In the genomic region with DNA sequence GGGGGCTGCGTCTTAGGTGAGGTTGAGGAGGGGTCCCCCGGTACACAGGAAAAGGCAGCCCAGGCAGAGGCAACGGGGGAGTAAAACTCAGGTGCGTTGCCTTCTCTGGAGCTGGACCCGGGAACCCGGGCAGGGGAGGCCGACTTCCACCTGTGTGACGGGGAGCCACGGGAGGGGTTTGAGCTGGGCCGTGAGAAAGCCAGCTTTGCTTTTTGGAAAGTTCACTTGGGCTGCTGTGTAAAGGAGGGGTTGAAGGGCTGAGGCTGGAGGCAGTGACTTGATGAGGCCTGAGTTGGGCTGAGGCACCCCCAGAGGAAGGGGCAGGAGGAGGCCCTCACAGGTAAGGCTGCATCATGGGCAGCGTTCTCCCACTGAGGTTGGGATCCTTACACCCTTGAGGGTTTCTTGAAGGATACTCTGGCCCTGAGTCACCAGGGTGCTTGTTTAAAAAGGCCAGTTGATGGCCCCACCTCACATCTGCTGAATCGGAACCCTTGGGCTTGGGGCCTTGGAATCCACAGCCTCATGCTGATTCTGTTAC, we compare ENCODE assay signal across 1 cellular context.
TF ChIP-seq lines count a peak whose summit lies in the region.

No MANE protein-coding gene starts in this region.

TF ChIP-seq in H1, 55 proteins besides CTCF, POLR2A, EP300 and RAD21:
- no peak for TF ChIP-seq CREB1 (IDR thresholded peaks at IDR 0.05)
- TF ChIP-seq BCL11A (IDR thresholded peaks at IDR 0.05; ENCODE audit: low read depth in 2 of 2, low read length in 2 of 2): no peak
- TF ChIP-seq, protein P1, sequence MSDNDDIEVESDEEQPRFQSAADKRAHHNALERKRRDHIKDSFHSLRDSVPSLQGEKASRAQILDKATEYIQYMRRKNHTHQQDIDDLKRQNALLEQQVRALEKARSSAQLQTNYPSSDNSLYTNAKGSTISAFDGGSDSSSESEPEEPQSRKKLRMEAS (IDR thresholded peaks at IDR 0.05): no peak
- no peak for TF ChIP-seq BACH1 (IDR thresholded peaks at IDR 0.05; ENCODE audit: low read length)
- no peak for TF ChIP-seq CHD1 (IDR thresholded peaks at IDR 0.05; ENCODE audit: low read depth, low read length)
- TF ChIP-seq RBBP5 (IDR thresholded peaks at IDR 0.05; ENCODE audit: borderline replicate concordance, low read depth, low read length): no peak
